ENCODE assay signal across 9 cellular contexts in genomic region chr3:198113219-198114053, GRCh38.
DNase-seq lines count a peak whose midpoint lies in the region; ATAC-seq and TF ChIP-seq lines count a peak whose summit lies in the region.
"Had no signal": no experiment of that assay in that cellular context is flagged by ENCODE, and none has a peak within 500 bp of the region (broad histone marks: within the 10 kb centered on the region; RNA-seq: fewer than 3 reads in every experiment).

No MANE protein-coding gene starts in this region.

- H2BK120ac ChIP-seq in trophoblast cell (ENCODE audit: insufficient read depth, low read length, poor library complexity), result no peak overlapping the region

- no peak overlapping the region for H3K27ac Mint-ChIP-seq in activated naive CD8-positive, alpha-beta T cell

- no peak overlapping the region for H3K18ac ChIP-seq in trophoblast cell (ENCODE audit: low read length)

- H3K27me3 Mint-ChIP-seq in activated naive CD8-positive, alpha-beta T cell, result peaks cover 28% of the 10 kb centered on the region

- no peak overlapping the region for H3K14ac ChIP-seq in trophoblast cell (ENCODE audit: low read length)

- H2BK5ac ChIP-seq in trophoblast cell (ENCODE audit: low read depth, low read length, poor library complexity), result no peak overlapping the region

- DNase-seq in GM06990 (ENCODE audit: extremely low read depth, insufficient read length) (peak; percentile 5), right cardiac atrium (peak; percentile 18 to 64 (median 52)), trophoblast cell (no peak), amygdala (lab: John Stamatoyannopoulos, UW) (no peak), ureter (ENCODE audit: low spot score) (no peak)
- DNase-seq: NCI-H187 treated with DMSO at 0.1 percent for 48 hours had no signal

- H2AFZ ChIP-seq in trophoblast cell (ENCODE audit: insufficient read depth, low read length, poor library complexity), result peak overlapping the region; percentile 67

- 5% methylated on average over 59 of the region's 59 CpGs for WGBS in right cardiac atrium
- no CpG with 5 or more reads among the region's 59 CpGs for WGBS in trophoblast cell (ENCODE audit: extremely low coverage, insufficient coverage, insufficient read length)

- peaks cover 11% of the 10 kb centered on the region for H3K4me1 Mint-ChIP-seq in activated naive CD8-positive, alpha-beta T cell (ENCODE audit: low read depth)

- intact Hi-C loops in right cardiac atrium (cut with DNase I), result no loop called here

- no peak overlapping the region for H4K8ac ChIP-seq in trophoblast cell (ENCODE audit: low read depth, low read length)

- H3K4me3 ChIP-seq in GM06990 (replicated peaks; ENCODE audit: low read depth, low read length) (no peak overlapping the region), right cardiac atrium (ENCODE audit: low read length) (no peak overlapping the region), trophoblast cell (ENCODE audit: low read depth, low read length) (peak overlapping the region; percentile 5)

- peak overlapping the region; percentile 74 for H3K4me3 Mint-ChIP-seq in activated naive CD8-positive, alpha-beta T cell

- H3K9ac ChIP-seq in trophoblast cell (ENCODE audit: low read length), result no peak overlapping the region

- no peak overlapping the region for H2AK5ac ChIP-seq in trophoblast cell (ENCODE audit: low read length)

- H3K23ac ChIP-seq in trophoblast cell (ENCODE audit: low read length), result no peak overlapping the region

- no peak overlapping the region for H4K91ac ChIP-seq in trophoblast cell (ENCODE audit: low read depth, low read length)

- TF ChIP-seq CTCF in GM06990 (IDR thresholded peaks at IDR 0.05; ENCODE audit: insufficient read depth, low read length, poor library complexity, severe bottlenecking), result no peak

- H3K79me2 ChIP-seq in trophoblast cell (ENCODE audit: control insufficient read depth, insufficient read depth, low read length, poor library complexity), result no peaks in the 10 kb centered on the region

- ATAC-seq in right cardiac atrium (peak; percentile 41 to 55), HG03565 (IDR thresholded peaks at IDR 0.05; ENCODE audit: unreplicated experiment) (no peak), HG02973 (IDR thresholded peaks at IDR 0.05; ENCODE audit: unreplicated experiment) (no peak)

- H3K36me3 ChIP-seq in GM06990 (ENCODE audit: control insufficient read depth, insufficient read depth, low read length) (no peaks in the 10 kb centered on the region), trophoblast cell (ENCODE audit: control insufficient read depth in 1 of 2, insufficient read depth in 2 of 2, low read length in 2 of 2) (no peaks in the 10 kb centered on the region)

- no peak overlapping the region for H4K12ac ChIP-seq in trophoblast cell (ENCODE audit: low read depth, low read length)

- H3K4me1 ChIP-seq in right cardiac atrium (ENCODE audit: control insufficient read depth, insufficient read depth, low read length) (no peaks in the 10 kb centered on the region), trophoblast cell (ENCODE audit: control insufficient read depth in 1 of 2, insufficient read depth in 2 of 2, low read length in 2 of 2) (no peaks in the 10 kb centered on the region)

- no peak overlapping the region for H3K4ac ChIP-seq in trophoblast cell (ENCODE audit: low read depth, low read length)

- H3K79me1 ChIP-seq in trophoblast cell (ENCODE audit: low read length), result no peaks in the 10 kb centered on the region

- H3K36me3 Mint-ChIP-seq in activated naive CD8-positive, alpha-beta T cell, result peaks cover 8% of the 10 kb centered on the region

- peak overlapping the region; percentile 42 for H3K4me2 ChIP-seq in trophoblast cell (ENCODE audit: low read length)

- no peak overlapping the region for H2BK12ac ChIP-seq in trophoblast cell (ENCODE audit: low read length)

- H3K27me3 ChIP-seq in GM06990 (replicated peaks; ENCODE audit: control insufficient read depth, insufficient read depth, low read length), result no peaks in the 10 kb centered on the region; the same call in none of the 2 replicates
- H3K27me3 ChIP-seq in right cardiac atrium (ENCODE audit: control insufficient read depth, insufficient read depth), result peaks cover 2% of the 10 kb centered on the region
- peaks cover 21% of the 10 kb centered on the region for H3K27me3 ChIP-seq in trophoblast cell (ENCODE audit: insufficient read depth, low read length)

- no peak overlapping the region for H3K27ac ChIP-seq in right cardiac atrium (ENCODE audit: low read length)
- no peak overlapping the region for H3K27ac ChIP-seq in trophoblast cell (ENCODE audit: low read depth, low read length)

- H3K9me3 ChIP-seq in right cardiac atrium (ENCODE audit: control insufficient read depth, low read length) (no peaks in the 10 kb centered on the region), trophoblast cell (ENCODE audit: insufficient read depth, low read depth, low read length) (peaks cover 2% of the 10 kb centered on the region)

- H3K9me3 Mint-ChIP-seq in activated naive CD8-positive, alpha-beta T cell (ENCODE audit: low read depth), result peaks cover 7% of the 10 kb centered on the region

Comparison
In these comparisons a context has a peak if more than half of its experiments do, and no peak if none do; other contexts are left out.
1. DNase-seq: peak in GM06990 (single experiment) and right cardiac atrium (3 of 3); none in trophoblast cell (0 of 2), amygdala (0 of 56) and ureter (single experiment).
2. ATAC-seq: peak in right cardiac atrium (2 of 2); none in HG03565 (single experiment) and HG02973 (single experiment).